Comparison of ENCODE assay signal across 16 cellular contexts in genomic region chr4:154560824-154561231, GRCh38. TPM values are rescaled to one million over a fixed set of nuclear protein-coding genes. Genes with fewer than 3 reads are reported as not detected.
DNase-seq lines count a peak whose midpoint lies in the region; TF ChIP-seq lines count a peak whose summit lies in the region.
"Had no signal": no experiment of that assay in that cellular context is flagged by ENCODE, and none has a peak within 500 bp of the region (broad histone marks: within the 10 kb centered on the region; RNA-seq: fewer than 3 reads in every experiment).

No MANE protein-coding gene starts in this region.

- POLR2A ChIA-PET in RWPE1 (lab: Yijun Ruan, JAX; ENCODE audit: low non-redundant PET): no interaction called here

- no peak overlapping the region for H3K27ac ChIP-seq in RWPE1
- H3K27ac ChIP-seq: C4-2B, esophagus muscularis mucosa, HL-60 had no signal

- no peak overlapping the region for H3K4me3 ChIP-seq in fibroblast of pulmonary artery (replicated peaks; ENCODE audit: low read depth, low read length)
- H3K4me3 ChIP-seq: esophagus muscularis mucosa had no signal

- CTCF ChIA-PET in RWPE1 (lab: Yijun Ruan, JAX): interaction anchor here (0.6 to 3.1 kb wide), 2 partner anchors 61 to 80 kb away, joined by 3 to 62 read pairs; no protein-coding TSS in a partner anchor

- peak; percentile 72 for DNase-seq in ELR (ENCODE audit: low read depth)
- peak; percentile 70 for DNase-seq in RWPE1 (ENCODE audit: low spot score)
- DNase-seq in fibroblast of pulmonary artery (ENCODE audit: low read depth): peak; percentile 50
- DNase-seq in renal cortical epithelial cell (ENCODE audit: low read depth): peak; percentile 53
- DNase-seq in ecto neural progenitor cell (ENCODE audit: low spot score): no peak
- no peak for DNase-seq in dermis blood vessel endothelial cell
- no peak for DNase-seq in NCI-H1930 (lab: John Stamatoyannopoulos, UW)
- DNase-seq in NCI-H2081 (lab: John Stamatoyannopoulos, UW): no peak
- DNase-seq: activated naive CD4-positive, alpha-beta T cell; H9; posterior cingulate gyrus; SK-N-SH had no signal

- TF ChIP-seq CTCF in RWPE1 (conservative IDR thresholded peaks at IDR 0.05; ENCODE audit: low read depth) (no peak), fibroblast of pulmonary artery (IDR thresholded peaks at IDR 0.05; ENCODE audit: low read length, missing control alignments) (no peak)

RNA-seq across cellular contexts. Expression of gene FGB, which starts 2.0 kb away (rescaled TPM):
- total RNA-seq in renal cortical epithelial cell: 0.69 and 14.3 TPM in 2 replicates
- not detected in 2 replicates for total RNA-seq in dermis blood vessel endothelial cell
- total RNA-seq: esophagus muscularis mucosa, H9, mononuclear cell had no signal

RNA-seq across cellular contexts. Expression of gene PLRG1, which starts 10.6 kb away (rescaled TPM):
- total RNA-seq in renal cortical epithelial cell: 88.6 and 99.9 TPM in 2 replicates
- 70.3 and 124 TPM in 2 replicates for total RNA-seq in dermis blood vessel endothelial cell

RNA-seq across cellular contexts. Expression of gene FGA, which starts 29.7 kb away (rescaled TPM):
- total RNA-seq in renal cortical epithelial cell (0.17 and 7.0 TPM in 2 replicates), dermis blood vessel endothelial cell (not detected in 2 replicates)
- total RNA-seq: esophagus muscularis mucosa, H9, mononuclear cell had no signal

RNA-seq across cellular contexts. Expression of gene FGG, which starts 51.6 kb away (rescaled TPM):
- total RNA-seq in renal cortical epithelial cell (0.20 TPM in 1 of 2 replicates, not detected in the other), dermis blood vessel endothelial cell (0.19 TPM in 1 of 2 replicates, not detected in the other)
- total RNA-seq: esophagus muscularis mucosa, H9, mononuclear cell had no signal

Comparison
In these comparisons a context has a peak if more than half of its experiments do, and no peak if none do; other contexts are left out.
1. DNase-seq: peak in ELR (single experiment), RWPE1 (single experiment), fibroblast of pulmonary artery (single experiment) and renal cortical epithelial cell (single experiment); none in ecto neural progenitor cell (single experiment), dermis blood vessel endothelial cell (single experiment), NCI-H1930 (0 of 2) and NCI-H2081 (0 of 2).